ENCODE assay signal across 10 cellular contexts in the genomic region with DNA sequence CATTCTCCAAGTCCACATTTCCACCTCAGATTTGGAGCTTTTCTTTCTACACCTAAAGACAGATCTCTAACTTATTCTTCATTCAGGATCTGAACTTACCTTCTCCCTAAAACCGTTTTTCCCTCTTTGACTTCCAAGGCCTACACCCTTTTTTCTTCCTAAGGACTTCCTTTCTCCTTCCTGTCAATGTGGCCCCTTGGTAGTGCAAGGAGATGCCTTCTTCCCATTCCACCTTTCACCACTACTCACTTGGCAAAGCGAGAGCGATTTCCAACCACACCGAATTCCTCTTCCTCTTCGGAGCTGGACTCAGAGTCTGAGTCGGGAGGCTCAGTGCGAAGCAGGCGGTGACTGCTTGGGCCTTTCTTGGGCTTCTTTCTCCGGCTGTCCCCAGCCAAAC. TPM values are rescaled to one million over a fixed set of nuclear protein-coding genes. Genes with fewer than 3 reads are reported as not detected.
DNase-seq lines count a peak whose midpoint lies in the region; FAIRE-seq and TF ChIP-seq lines count a peak whose summit lies in the region.
"Had no signal": no experiment of that assay in that cellular context is flagged by ENCODE, and none has a peak within 500 bp of the region (broad histone marks: within the 10 kb centered on the region; RNA-seq: fewer than 3 reads in every experiment).

No MANE protein-coding gene starts in this region.

- FAIRE-seq in urothelium cell line (lab: Jason Lieb, UNC) = no peak

- TF ChIP-seq CTCF in SU-DHL-6 (IDR thresholded peaks at IDR 0.05; ENCODE audit: insufficient read depth, low read length, poor library complexity, severe bottlenecking) (no peak), fibroblast of the aortic adventitia (IDR thresholded peaks at IDR 0.05; ENCODE audit: insufficient read depth, low read length) (no peak)

- no peaks in the 10 kb centered on the region; the same call in 1 of the 2 replicates for H3K27me3 ChIP-seq in H7 (ENCODE audit: control insufficient read depth, insufficient read depth, low read length)
- no peaks in the 10 kb centered on the region for H3K27me3 ChIP-seq in SU-DHL-6 (ENCODE audit: low read length)

- H3K4me3 ChIP-seq in H7 (ENCODE audit: insufficient read depth, low read depth, low read length) (peak overlapping the region; percentile 98), SU-DHL-6 (ENCODE audit: insufficient read depth, low read length, poor library complexity, severe bottlenecking) (peak overlapping the region; percentile 87), fibroblast of the aortic adventitia (ENCODE audit: low read depth, low read length) (peak overlapping the region; percentile 90), skin epidermis (peak overlapping the region; percentile 65 to 99 (median 92))

- no peak overlapping the region for H2AFZ ChIP-seq in SU-DHL-6 (ENCODE audit: low read depth, low read length, severe bottlenecking)

- H3K36me3 ChIP-seq in H7 (replicated peaks; ENCODE audit: control insufficient read depth, insufficient read depth, low read length) (peaks cover 7% of the 10 kb centered on the region), SU-DHL-6 (ENCODE audit: low read length) (peaks cover 9% of the 10 kb centered on the region; the same call in 1 of the 2 replicates)

- H3F3A ChIP-seq in SU-DHL-6 (ENCODE audit: insufficient read depth) = no peaks in the 10 kb centered on the region

- H3K9me3 ChIP-seq in SU-DHL-6 (ENCODE audit: insufficient read depth, low read length) = no peaks in the 10 kb centered on the region

- H3K9me2 ChIP-seq in SU-DHL-6 (replicated peaks; ENCODE audit: insufficient read depth, low read length) = no peaks in the 10 kb centered on the region

- H3K27ac ChIP-seq in SU-DHL-6 (ENCODE audit: low read depth, low read length) = no peak overlapping the region
- peak overlapping the region in 13 of 21 experiments; percentile 81 to 98 (median 94) for H3K27ac ChIP-seq in skin epidermis

- peak overlapping the region; percentile 97 for H3K4me2 ChIP-seq in SU-DHL-6 (ENCODE audit: low read depth, low read length, poor library complexity, severe bottlenecking)

- H4K20me1 ChIP-seq in SU-DHL-6 (ENCODE audit: low read depth, low read length) = peaks cover 6% of the 10 kb centered on the region; the same call in 1 of the 2 replicates

- H3K79me2 ChIP-seq in SU-DHL-6 (ENCODE audit: insufficient read depth, low read length) = peaks cover 34% of the 10 kb centered on the region

- H3K9ac ChIP-seq in SU-DHL-6 (ENCODE audit: low read length) = peak overlapping the region; percentile 90

- no peak for DNase-seq in H7
- DNase-seq in fibroblast of the aortic adventitia (ENCODE audit: low read depth) = no peak
- no peak for DNase-seq in amygdala (lab: John Stamatoyannopoulos, UW)
- DNase-seq in pons (ENCODE audit: low spot score) = no peak
- DNase-seq in urothelium cell line (ENCODE audit: low spot score) = no peak
- DNase-seq in NCI-H82 treated with DMSO at 0.1 percent for 48 hours (lab: John Stamatoyannopoulos, UW; ENCODE audit: unreplicated experiment) = no peak
- DNase-seq: activated CD4-positive, alpha-beta T cell treated with anti-CD3 and anti-CD28 coated beads for 48 hours had no signal

RNA-seq across cellular contexts. Expression of gene EFCAB14, which starts 1.3 kb away (rescaled TPM):
- total RNA-seq in H7 (2014; rRNA removed; shearing (Covaris generic)) = 43.3 and 57.8 TPM in 2 replicates
- 35.7 and 70.3 TPM in 2 replicates for total RNA-seq in fibroblast of the aortic adventitia (ENCODE audit: low replicate concordance)

RNA-seq across cellular contexts. Expression of gene TEX38, which starts 46.0 kb away (rescaled TPM):
- not detected in 2 replicates for total RNA-seq in H7 (2014; rRNA removed; shearing (Covaris generic))
- not detected in 2 replicates for total RNA-seq in fibroblast of the aortic adventitia (ENCODE audit: low replicate concordance)
- total RNA-seq: pulmonary artery endothelial cell had no signal

RNA-seq across cellular contexts. Expression of gene ATPAF1, which starts 49.5 kb away (rescaled TPM):
- total RNA-seq in H7 (2014; rRNA removed; shearing (Covaris generic)) = 105 and 112 TPM in 2 replicates
- 49.3 and 53.5 TPM in 2 replicates for total RNA-seq in fibroblast of the aortic adventitia (ENCODE audit: low replicate concordance)
